In the genomic region with DNA sequence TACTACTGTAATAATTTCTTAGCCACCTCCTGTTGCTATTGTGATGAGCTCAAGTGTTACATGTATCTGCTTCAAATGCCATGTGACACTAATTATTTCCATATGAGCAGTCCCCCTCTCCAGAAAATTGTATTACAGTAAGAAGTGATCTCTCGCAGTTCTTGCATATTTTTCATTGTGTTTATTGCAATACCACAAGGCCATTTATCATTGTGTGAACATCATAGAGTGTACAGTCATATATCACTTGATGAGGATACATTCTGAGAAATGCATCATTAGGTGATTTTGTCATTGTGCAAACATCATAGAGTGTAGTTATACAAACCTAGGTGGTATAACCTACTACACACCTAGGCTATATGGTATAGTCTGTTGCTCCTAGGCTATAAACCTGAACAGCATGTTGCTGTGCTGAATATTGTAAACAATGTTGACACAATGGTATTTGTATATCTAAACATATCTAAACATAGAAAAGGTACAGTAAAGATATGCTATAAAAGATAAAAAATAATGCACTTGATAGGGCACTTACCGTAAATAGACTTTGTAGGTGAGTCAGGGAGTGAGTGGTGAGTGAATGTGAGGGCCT, we compare ENCODE assay signal across 25 cellular contexts.
A peak's percentile ranks its signal among the peaks of the same experiment; 100 is the strongest.
DNase-seq lines count a peak whose midpoint lies in the region; ATAC-seq, FAIRE-seq and TF ChIP-seq lines count a peak whose summit lies in the region.
"Had no signal": no experiment of that assay in that cellular context is flagged by ENCODE, and none has a peak within 500 bp of the region (broad histone marks: within the 10 kb centered on the region; RNA-seq: fewer than 3 reads in every experiment).

No MANE protein-coding gene starts in this region.

- DNase-seq in activated naive CD4-positive, alpha-beta T cell treated with anti-CD3 and anti-CD28 coated beads, Interleukin-2, amount 50 U/mL, for 72 hours (ENCODE audit: low spot score in 2 of 2), result no peak
- no peak for DNase-seq in activated naive CD4-positive, alpha-beta T cell treated with anti-CD3 and anti-CD28 coated beads, Interleukin-2, amount 10 ng/mL, durations not matched to agents 7 days and 5 days
- DNase-seq in HTR-8/SVneo (ENCODE audit: insufficient read length, low spot score) (no peak), bronchial epithelial cell (ENCODE audit: low read depth) (peak; percentile 28)
- no peak for DNase-seq in stimulated activated effector memory CD8-positive, alpha-beta T cell treated with anti-CD3 and anti-CD28 coated beads, Interleukin-12 subunit alpha, Interleukin-12 subunit beta, amount 100 ng/mL, for 72 hours (ENCODE audit: low spot score in 2 of 2)
- no peak for DNase-seq in activated CD8-positive, alpha-beta memory T cell treated with anti-CD3 and anti-CD28 coated beads, Interleukin-2, amount 10 ng/mL, durations not matched to agents 7 days and 5 days
- DNase-seq: activated naive CD4-positive, alpha-beta T cell treated with Interleukin-2 at 50 U/mL for 16 hours; activated T-cell treated with anti-CD3 and anti-CD28 coated beads for 4 hours; CD4-positive, CD25-positive, alpha-beta regulatory T cell; effector memory CD4-positive, alpha-beta T cell; esophagus squamous epithelium; GDM1; HCEC 1CT; heart left ventricle; left ventricle myocardium superior; NCI-H1105 treated with DMSO at 0.1 percent for 48 hours; NCI-H2107; NCI-H524 treated with DMSO at 0.1 percent for 48 hours; posterior cingulate gyrus; SHP77; testis had no signal

- peak overlapping the region in 1 of 2 donors; percentile 68 for H3K27ac Mint-ChIP-seq in activated naive CD4-positive, alpha-beta T cell treated with anti-CD3 and anti-CD28 coated beads, Interleukin-2, amount 50 U/mL, for 72 hours
- H3K27ac Mint-ChIP-seq in activated naive CD4-positive, alpha-beta T cell treated with anti-CD3 and anti-CD28 coated beads, Interleukin-2, amount 10 ng/mL, durations not matched to agents 7 days and 5 days, result no peak overlapping the region
- H3K27ac Mint-ChIP-seq in stimulated activated effector memory CD8-positive, alpha-beta T cell treated with anti-CD3 and anti-CD28 coated beads, Interleukin-12 subunit alpha, Interleukin-12 subunit beta, amount 100 ng/mL, for 72 hours, result no peak overlapping the region
- H3K27ac Mint-ChIP-seq in activated CD8-positive, alpha-beta memory T cell treated with anti-CD3 and anti-CD28 coated beads, Interleukin-2, amount 10 ng/mL, durations not matched to agents 7 days and 5 days, result no peak overlapping the region
- H3K27ac Mint-ChIP-seq: CD4-positive, CD25-positive, alpha-beta regulatory T cell had no signal

- ATAC-seq in activated naive CD4-positive, alpha-beta T cell treated with anti-CD3 and anti-CD28 coated beads, Interleukin-2, amount 50 U/mL, for 72 hours, result peak; percentile 36 to 74
- peak; percentile 50 for ATAC-seq in stimulated activated effector memory CD8-positive, alpha-beta T cell treated with anti-CD3 and anti-CD28 coated beads, Interleukin-12 subunit alpha, Interleukin-12 subunit beta, amount 100 ng/mL, for 72 hours
- ATAC-seq in HG03571 (IDR thresholded peaks at IDR 0.05; ENCODE audit: unreplicated experiment) (no peak), GM18517 (IDR thresholded peaks at IDR 0.05; ENCODE audit: unreplicated experiment) (no peak)
- no peak for ATAC-seq in activated CD8-positive, alpha-beta memory T cell treated with anti-CD3 and anti-CD28 coated beads, Interleukin-2, amount 10 ng/mL, durations not matched to agents 7 days and 5 days
- ATAC-seq: heart left ventricle, left ventricle myocardium superior, sciatic nerve had no signal

- CTCF ChIA-PET in activated naive CD4-positive, alpha-beta T cell treated with anti-CD3 and anti-CD28 coated beads, Interleukin-2, amount 10 ng/mL, durations not matched to agents 7 days and 5 days (lab: Charles Lee), result no interaction called here
- CTCF ChIA-PET in activated CD8-positive, alpha-beta memory T cell treated with anti-CD3 and anti-CD28 coated beads, Interleukin-2, amount 10 ng/mL, durations not matched to agents 7 days and 5 days (lab: Charles Lee), result no interaction called here

- H3K36me3 ChIP-seq in bronchial epithelial cell (ENCODE audit: control insufficient read depth, insufficient read depth, low read length), result no peaks in the 10 kb centered on the region
- H3K36me3 ChIP-seq: ascending aorta, esophagus squamous epithelium, heart left ventricle had no signal

- H3K4me3 ChIP-seq in bronchial epithelial cell (ENCODE audit: low read depth, low read length), result no peak overlapping the region
- H3K4me3 ChIP-seq: ascending aorta, esophagus squamous epithelium, heart left ventricle, testis had no signal

- H3K9me3 Mint-ChIP-seq in activated naive CD4-positive, alpha-beta T cell treated with anti-CD3 and anti-CD28 coated beads, Interleukin-2, amount 50 U/mL, for 72 hours, result no peaks in the 10 kb centered on the region
- H3K9me3 Mint-ChIP-seq in activated naive CD4-positive, alpha-beta T cell treated with anti-CD3 and anti-CD28 coated beads, Interleukin-2, amount 10 ng/mL, durations not matched to agents 7 days and 5 days, result no peaks in the 10 kb centered on the region
- H3K9me3 Mint-ChIP-seq in stimulated activated effector memory CD8-positive, alpha-beta T cell treated with anti-CD3 and anti-CD28 coated beads, Interleukin-12 subunit alpha, Interleukin-12 subunit beta, amount 100 ng/mL, for 72 hours, result no peaks in the 10 kb centered on the region
- no peaks in the 10 kb centered on the region for H3K9me3 Mint-ChIP-seq in activated CD8-positive, alpha-beta memory T cell treated with anti-CD3 and anti-CD28 coated beads, Interleukin-2, amount 10 ng/mL, durations not matched to agents 7 days and 5 days (ENCODE audit: low read depth)

- TF ChIP-seq CTCF in bronchial epithelial cell (IDR thresholded peaks at IDR 0.05; ENCODE audit: insufficient read depth, low read length, severe bottlenecking), result no peak

- H3K36me3 Mint-ChIP-seq in activated naive CD4-positive, alpha-beta T cell treated with anti-CD3 and anti-CD28 coated beads, Interleukin-2, amount 50 U/mL, for 72 hours, result peaks cover 0 to 10% of the 10 kb centered on the region in 2 donors
- no peaks in the 10 kb centered on the region for H3K36me3 Mint-ChIP-seq in activated naive CD4-positive, alpha-beta T cell treated with anti-CD3 and anti-CD28 coated beads, Interleukin-2, amount 10 ng/mL, durations not matched to agents 7 days and 5 days
- H3K36me3 Mint-ChIP-seq in stimulated activated effector memory CD8-positive, alpha-beta T cell treated with anti-CD3 and anti-CD28 coated beads, Interleukin-12 subunit alpha, Interleukin-12 subunit beta, amount 100 ng/mL, for 72 hours, result no peaks in the 10 kb centered on the region
- peaks cover 1% of the 10 kb centered on the region for H3K36me3 Mint-ChIP-seq in activated CD8-positive, alpha-beta memory T cell treated with anti-CD3 and anti-CD28 coated beads, Interleukin-2, amount 10 ng/mL, durations not matched to agents 7 days and 5 days

- FAIRE-seq in HTR-8/SVneo (lab: Jason Lieb, UNC), result peak; percentile 68
- no peak for FAIRE-seq in bronchial epithelial cell (lab: Jason Lieb, UNC)

- H3K4me1 Mint-ChIP-seq in activated naive CD4-positive, alpha-beta T cell treated with anti-CD3 and anti-CD28 coated beads, Interleukin-2, amount 10 ng/mL, durations not matched to agents 7 days and 5 days, result no peaks in the 10 kb centered on the region
- H3K4me1 Mint-ChIP-seq in stimulated activated effector memory CD8-positive, alpha-beta T cell treated with anti-CD3 and anti-CD28 coated beads, Interleukin-12 subunit alpha, Interleukin-12 subunit beta, amount 100 ng/mL, for 72 hours, result peaks cover 6% of the 10 kb centered on the region
- no peaks in the 10 kb centered on the region for H3K4me1 Mint-ChIP-seq in activated CD8-positive, alpha-beta memory T cell treated with anti-CD3 and anti-CD28 coated beads, Interleukin-2, amount 10 ng/mL, durations not matched to agents 7 days and 5 days

- H3K27me3 ChIP-seq in bronchial epithelial cell (ENCODE audit: control insufficient read depth, insufficient read depth, low read length), result no peaks in the 10 kb centered on the region
- H3K27me3 ChIP-seq: ascending aorta, esophagus squamous epithelium, heart left ventricle, testis had no signal

- no peaks in the 10 kb centered on the region for H3K27me3 Mint-ChIP-seq in activated naive CD4-positive, alpha-beta T cell treated with anti-CD3 and anti-CD28 coated beads, Interleukin-2, amount 10 ng/mL, durations not matched to agents 7 days and 5 days
- H3K27me3 Mint-ChIP-seq in activated CD8-positive, alpha-beta memory T cell treated with anti-CD3 and anti-CD28 coated beads, Interleukin-2, amount 10 ng/mL, durations not matched to agents 7 days and 5 days, result no peaks in the 10 kb centered on the region
- H3K27me3 Mint-ChIP-seq: CD4-positive, CD25-positive, alpha-beta regulatory T cell had no signal

- no peak overlapping the region for H3K4me3 Mint-ChIP-seq in activated naive CD4-positive, alpha-beta T cell treated with anti-CD3 and anti-CD28 coated beads, Interleukin-2, amount 10 ng/mL, durations not matched to agents 7 days and 5 days
- H3K4me3 Mint-ChIP-seq in stimulated activated effector memory CD8-positive, alpha-beta T cell treated with anti-CD3 and anti-CD28 coated beads, Interleukin-12 subunit alpha, Interleukin-12 subunit beta, amount 100 ng/mL, for 72 hours, result no peak overlapping the region
- H3K4me3 Mint-ChIP-seq in activated CD8-positive, alpha-beta memory T cell treated with anti-CD3 and anti-CD28 coated beads, Interleukin-2, amount 10 ng/mL, durations not matched to agents 7 days and 5 days, result no peak overlapping the region
- H3K4me3 Mint-ChIP-seq: CD4-positive, CD25-positive, alpha-beta regulatory T cell had no signal

Comparison
In these comparisons a context has a peak if more than half of its experiments do, and no peak if none do; other contexts are left out.
1. ATAC-seq: peak in activated naive CD4-positive, alpha-beta T cell treated with anti-CD3 and anti-CD28 coated beads, Interleukin-2, amount 50 U/mL, for 72 hours (2 of 2) and stimulated activated effector memory CD8-positive, alpha-beta T cell treated with anti-CD3 and anti-CD28 coated beads, Interleukin-12 subunit alpha, Interleukin-12 subunit beta, amount 100 ng/mL, for 72 hours (single experiment); none in HG03571 (single experiment), GM18517 (single experiment) and activated CD8-positive, alpha-beta memory T cell treated with anti-CD3 and anti-CD28 coated beads, Interleukin-2, amount 10 ng/mL, durations not matched to agents 7 days and 5 days (single experiment).